ENCODE assay signal across 30 cellular contexts in genomic region chr1:31675161-31675560, GRCh38. TPM values are rescaled to one million over a fixed set of nuclear protein-coding genes. Genes with fewer than 3 reads are reported as not detected.
DNase-seq lines count a peak whose midpoint lies in the region; ATAC-seq and TF ChIP-seq lines count a peak whose summit lies in the region.
"Had no signal": no experiment of that assay in that cellular context is flagged by ENCODE, and none has a peak within 500 bp of the region (broad histone marks: within the 10 kb centered on the region; RNA-seq: fewer than 3 reads in every experiment).

No MANE protein-coding gene starts in this region.

- H3K4me2 ChIP-seq in H9 (ENCODE audit: insufficient read depth, insufficient read length, low read length): no peak overlapping the region
- H3K4me2 ChIP-seq in hepatocyte: no peak overlapping the region
- H3K4me2 ChIP-seq: SK-N-SH had no signal

- TF ChIP-seq CTCF in H9 (conservative IDR thresholded peaks at IDR 0.05) (no peak), hepatocyte (IDR thresholded peaks at IDR 0.05; ENCODE audit: poor library complexity) (no peak)

- H3K9me3 Mint-ChIP-seq in H9: no peaks in the 10 kb centered on the region; a peak in 1 of 5 replicates
- H3K9me3 Mint-ChIP-seq in activated T-helper 2 cell treated with anti-CD3 and anti-CD28 coated beads, Interferon-gamma antibody, Interleukin-2, Interleukin-4, amounts not matched to agents 10 μg/mL and 5 μg/mL and 100 μg/mL, durations not matched to agents 14 hours and 24 hours and 36 hours: no peaks in the 10 kb centered on the region
- H3K9me3 Mint-ChIP-seq: activated naive CD8-positive, alpha-beta T cell treated with anti-CD3 and anti-CD28 coated beads, Interleukin-2, amount 10 ng/mL, durations not matched to agents 7 days and 5 days; activated T-cell treated with anti-CD3 and anti-CD28 coated beads, Interleukin-2, amount 50 U/mL, for 4 hours; IgD-negative memory B cell had no signal

- H3K79me2 ChIP-seq in H9 (ENCODE audit: insufficient read depth, low read length) (no peaks in the 10 kb centered on the region), hepatocyte (no peaks in the 10 kb centered on the region)

- H2BK12ac ChIP-seq in H9 (ENCODE audit: insufficient read length, low read depth, low read length): no peak overlapping the region

- H3K79me1 ChIP-seq in H9 (ENCODE audit: insufficient read depth, low read depth, low read length, poor library complexity, severe bottlenecking): no peaks in the 10 kb centered on the region

- peak overlapping the region in 2 of 3 experiments; percentile 82 to 94; a peak in 3 of 7 replicates for H3K27ac Mint-ChIP-seq in H9
- H3K27ac Mint-ChIP-seq in activated T-helper 2 cell treated with anti-CD3 and anti-CD28 coated beads, Interferon-gamma antibody, Interleukin-2, Interleukin-4, amounts not matched to agents 10 μg/mL and 5 μg/mL and 100 μg/mL, durations not matched to agents 14 hours and 24 hours and 36 hours: no peak overlapping the region
- H3K27ac Mint-ChIP-seq: activated CD8-positive, alpha-beta memory T cell treated with anti-CD3 and anti-CD28 coated beads, Interleukin-2, amount 10 ng/mL, durations not matched to agents 7 days and 5 days; activated naive CD8-positive, alpha-beta T cell treated with anti-CD3 and anti-CD28 coated beads, Interleukin-2, amount 10 ng/mL, durations not matched to agents 7 days and 5 days; IgD-negative memory B cell had no signal

- H3K4me1 Mint-ChIP-seq in H9: peaks cover 12 to 21% of the 10 kb centered on the region in 2 experiments
- peaks cover 2% of the 10 kb centered on the region for H3K4me1 Mint-ChIP-seq in activated T-helper 2 cell treated with anti-CD3 and anti-CD28 coated beads, Interferon-gamma antibody, Interleukin-2, Interleukin-4, amounts not matched to agents 10 μg/mL and 5 μg/mL and 100 μg/mL, durations not matched to agents 14 hours and 24 hours and 36 hours (ENCODE audit: low read depth)

- H3K23ac ChIP-seq in H9 (ENCODE audit: insufficient read length, low read depth, low read length): no peak overlapping the region

- H2AFZ ChIP-seq in H9 (ENCODE audit: low read length) (no peak overlapping the region), hepatocyte (no peak overlapping the region)
- H2AFZ ChIP-seq: GM23248 had no signal

- DNase-seq in H9: no peak
- peak; percentile 64 for DNase-seq in cerebellum (ENCODE audit: low spot score)
- peak; percentile 44 for DNase-seq in left ventricle myocardium superior
- DNase-seq in activated T-helper 2 cell treated with anti-CD3 and anti-CD28 coated beads, Interferon-gamma antibody, Interleukin-2, Interleukin-4, amounts not matched to agents 10 μg/mL and 5 μg/mL and 100 μg/mL, durations not matched to agents 14 hours and 24 hours and 36 hours (ENCODE audit: low spot score): no peak
- DNase-seq in hepatocyte (ENCODE audit: low spot score): no peak
- DNase-seq: activated CD4-positive, alpha-beta T cell treated with anti-CD3 and anti-CD28 coated beads, Interleukin-2, amount 50 U/mL, for 4 hours; activated CD8-positive, alpha-beta memory T cell treated with anti-CD3 and anti-CD28 coated beads, Interleukin-2, amount 10 ng/mL, durations not matched to agents 7 days and 5 days; activated gamma-delta T cell treated with Interleukin-2 at 50 U/mL for 16 hours; activated naive CD8-positive, alpha-beta T cell treated with anti-CD3 and anti-CD28 coated beads, Interleukin-2, amount 10 ng/mL, durations not matched to agents 7 days and 5 days; activated T-cell treated with anti-CD3 and anti-CD28 coated beads, Interleukin-2, amount 50 U/mL, for 4 hours; aorta; esophagus squamous epithelium; mammary epithelial cell; NCI-H774; stimulated activated CD4-positive, alpha-beta T cell treated with anti-CD3 and anti-CD28 coated beads, Interleukin-4, amount 100 ng/mL, for 4 hours; upper lobe of right lung had no signal

- peaks cover 2% of the 10 kb centered on the region; the same call in 1 of the 2 replicates for H3K27me3 Mint-ChIP-seq in H9 (ENCODE audit: low read depth)
- peaks cover 14% of the 10 kb centered on the region for H3K27me3 Mint-ChIP-seq in activated T-helper 2 cell treated with anti-CD3 and anti-CD28 coated beads, Interferon-gamma antibody, Interleukin-2, Interleukin-4, amounts not matched to agents 10 μg/mL and 5 μg/mL and 100 μg/mL, durations not matched to agents 14 hours and 24 hours and 36 hours (ENCODE audit: low read depth)

- no peaks in the 10 kb centered on the region for H3K27me3 ChIP-seq in H9 (ENCODE audit: insufficient read depth, low read length)
- H3K27me3 ChIP-seq in rectal smooth muscle tissue (ENCODE audit: control insufficient read depth, insufficient read depth, low read length): no peaks in the 10 kb centered on the region
- H3K27me3 ChIP-seq in hepatocyte: no peaks in the 10 kb centered on the region
- H3K27me3 ChIP-seq: esophagus squamous epithelium, foreskin keratinocyte, upper lobe of right lung had no signal

- no peak overlapping the region for H4K5ac ChIP-seq in H9 (ENCODE audit: insufficient read length, low read depth, low read length)

- no peak overlapping the region for H2BK15ac ChIP-seq in H9 (ENCODE audit: low read depth, low read length)

- no peak overlapping the region for H3K4me3 Mint-ChIP-seq in H9
- H3K4me3 Mint-ChIP-seq in activated T-helper 2 cell treated with anti-CD3 and anti-CD28 coated beads, Interferon-gamma antibody, Interleukin-2, Interleukin-4, amounts not matched to agents 10 μg/mL and 5 μg/mL and 100 μg/mL, durations not matched to agents 14 hours and 24 hours and 36 hours (ENCODE audit: low read depth): no peak overlapping the region
- H3K4me3 Mint-ChIP-seq: activated CD8-positive, alpha-beta memory T cell treated with anti-CD3 and anti-CD28 coated beads, Interleukin-2, amount 10 ng/mL, durations not matched to agents 7 days and 5 days; activated naive CD8-positive, alpha-beta T cell treated with anti-CD3 and anti-CD28 coated beads, Interleukin-2, amount 10 ng/mL, durations not matched to agents 7 days and 5 days; activated T-cell treated with anti-CD3 and anti-CD28 coated beads, Interleukin-2, amount 50 U/mL, for 4 hours; IgD-negative memory B cell had no signal

- no peak overlapping the region for H2BK5ac ChIP-seq in H9 (ENCODE audit: insufficient read length, low read length)

- peak overlapping the region; percentile 18 for H3K4me3 ChIP-seq in rectal smooth muscle tissue (ENCODE audit: low read length)
- H3K4me3 ChIP-seq in hepatocyte: no peak overlapping the region
- H3K4me3 ChIP-seq: esophagus squamous epithelium, GM23248, upper lobe of right lung had no signal

- no peak overlapping the region for H4K8ac ChIP-seq in H9 (replicated peaks; ENCODE audit: insufficient read length, low read depth, low read length)

- ATAC-seq in left ventricle myocardium superior (peak; percentile 73), GM18861 (IDR thresholded peaks at IDR 0.05; ENCODE audit: unreplicated experiment) (no peak), GM21515 (IDR thresholded peaks at IDR 0.05; ENCODE audit: unreplicated experiment) (no peak)
- ATAC-seq: activated CD4-positive, CD25-positive, alpha-beta regulatory T cell treated with anti-CD3 and anti-CD28 coated beads, Interleukin-2, amount 50 U/mL, for 24 hours; activated CD8-positive, alpha-beta memory T cell treated with anti-CD3 and anti-CD28 coated beads, Interleukin-2, amount 10 ng/mL, durations not matched to agents 7 days and 5 days; activated T-cell treated with anti-CD3 and anti-CD28 coated beads, Interleukin-2, amount 50 U/mL, for 4 hours; foreskin keratinocyte; sciatic nerve; upper lobe of right lung had no signal

- H4K20me1 ChIP-seq in H9 (ENCODE audit: control insufficient read depth, insufficient read depth, insufficient read length): no peaks in the 10 kb centered on the region
- H4K20me1 ChIP-seq in hepatocyte (ENCODE audit: insufficient read depth, poor library complexity, severe bottlenecking): no peaks in the 10 kb centered on the region

- no peaks in the 10 kb centered on the region for H3K4me1 ChIP-seq in H9 (ENCODE audit: insufficient read depth, low read length)
- H3K4me1 ChIP-seq in rectal smooth muscle tissue (ENCODE audit: control insufficient read depth, insufficient read depth, low read length): peaks cover 37% of the 10 kb centered on the region
- peaks cover 20% of the 10 kb centered on the region for H3K4me1 ChIP-seq in hepatocyte (ENCODE audit: insufficient read depth)
- H3K4me1 ChIP-seq: foreskin keratinocyte had no signal

- no peaks in the 10 kb centered on the region for H3K23me2 ChIP-seq in H9 (ENCODE audit: insufficient read length, low read depth, low read length, poor library complexity, severe bottlenecking)

- H3K36me3 ChIP-seq in rectal smooth muscle tissue (ENCODE audit: control insufficient read depth, insufficient read depth, low read length): peaks cover 4% of the 10 kb centered on the region
- H3K36me3 ChIP-seq in hepatocyte (replicated peaks; ENCODE audit: insufficient read depth, low read depth): no peaks in the 10 kb centered on the region
- H3K36me3 ChIP-seq: neutrophil, upper lobe of right lung had no signal

- H3K18ac ChIP-seq in H9 (ENCODE audit: insufficient read length, low read depth, low read length): no peak overlapping the region

- no CpG with 5 or more reads among the region's 7 CpGs for WGBS in H9 (ENCODE audit: extremely low coverage, insufficient read length, low lambda C conversion rate)
- 86% methylated on average over 7 of the region's 7 CpGs for WGBS in hepatocyte (ENCODE audit: low lambda C conversion rate, missing lambda C conversion rate)

- H3K27ac ChIP-seq in H9 (ENCODE audit: insufficient read length, low read depth, low read length) (no peak overlapping the region), rectal smooth muscle tissue (ENCODE audit: low read depth, low read length) (peak overlapping the region; percentile 64), hepatocyte (no peak overlapping the region)
- H3K27ac ChIP-seq: foreskin keratinocyte, GM23248, neutrophil, upper lobe of right lung had no signal

- no peak overlapping the region for H2BK20ac ChIP-seq in H9 (ENCODE audit: low read depth, low read length, poor library complexity, severe bottlenecking)

- no peak overlapping the region for H3T11ph ChIP-seq in H9 (ENCODE audit: low read length)

- H3K9ac ChIP-seq in H9 (ENCODE audit: extremely low read depth, insufficient read length, low read length) (no peak overlapping the region), rectal smooth muscle tissue (ENCODE audit: low read length) (no peak overlapping the region)
- H3K9ac ChIP-seq: GM23248, SK-N-SH had no signal

- intact Hi-C loops in left ventricle myocardium superior (cut with micrococcal nuclease): no loop called here
- intact Hi-C loops in activated T-helper 2 cell treated with anti-CD3 and anti-CD28 coated beads, Interferon-gamma antibody, Interleukin-2, Interleukin-4, amounts not matched to agents 10 μg/mL and 5 μg/mL and 100 μg/mL, durations not matched to agents 14 hours and 24 hours and 36 hours (cut with micrococcal nuclease): no loop called here

- H3K14ac ChIP-seq in H9 (ENCODE audit: insufficient read depth, low read length): no peak overlapping the region

- H3K36me3 Mint-ChIP-seq in H9 (ENCODE audit: insufficient read depth in 1 of 3, low read depth in 3 of 3): no peaks in the 10 kb centered on the region
- H3K36me3 Mint-ChIP-seq in activated T-helper 2 cell treated with anti-CD3 and anti-CD28 coated beads, Interferon-gamma antibody, Interleukin-2, Interleukin-4, amounts not matched to agents 10 μg/mL and 5 μg/mL and 100 μg/mL, durations not matched to agents 14 hours and 24 hours and 36 hours (ENCODE audit: low read depth): no peaks in the 10 kb centered on the region
- H3K36me3 Mint-ChIP-seq: activated CD8-positive, alpha-beta memory T cell treated with anti-CD3 and anti-CD28 coated beads, Interleukin-2, amount 10 ng/mL, durations not matched to agents 7 days and 5 days; activated naive CD8-positive, alpha-beta T cell treated with anti-CD3 and anti-CD28 coated beads, Interleukin-2, amount 10 ng/mL, durations not matched to agents 7 days and 5 days; IgD-negative memory B cell had no signal

- no peaks in the 10 kb centered on the region for H3K9me2 ChIP-seq in hepatocyte (replicated peaks; ENCODE audit: insufficient read depth)
- H3K9me2 ChIP-seq: SK-N-SH had no signal

- H3K9me3 ChIP-seq in H9 (ENCODE audit: control insufficient read depth, low read depth, low read length) (no peaks in the 10 kb centered on the region), hepatocyte (ENCODE audit: low read depth) (no peaks in the 10 kb centered on the region)
- H3K9me3 ChIP-seq: esophagus squamous epithelium, neutrophil, SK-N-SH, upper lobe of right lung had no signal

- no peak overlapping the region for H2AK5ac ChIP-seq in H9 (ENCODE audit: insufficient read length, low read length)

- no peak overlapping the region for H3K56ac ChIP-seq in H9 (ENCODE audit: insufficient read length, low read depth, low read length)

- H4K91ac ChIP-seq in H9 (ENCODE audit: insufficient read length, low read depth, low read length): no peak overlapping the region

- H2BK120ac ChIP-seq in H9 (ENCODE audit: low read depth, low read length, poor library complexity, severe bottlenecking): no peak overlapping the region

- no peak overlapping the region for H3K4ac ChIP-seq in H9 (ENCODE audit: low read depth, low read length)

RNA-seq across cellular contexts. Expression of gene COL16A1, which starts 28.7 kb away (rescaled TPM):
- total RNA-seq in H9 (2021) (6.2 and 6.5 TPM in 2 replicates), cerebellum (9.3 TPM), left ventricle myocardium superior (16.1 TPM), hepatocyte (95.1 and 127 TPM in 2 replicates)
- not detected in 2 replicates for total RNA-seq in activated T-helper 2 cell treated with anti-CD3 and anti-CD28 coated beads, Interferon-gamma antibody, Interleukin-2, Interleukin-4, amounts not matched to agents 10 μg/mL and 5 μg/mL and 100 μg/mL, durations not matched to agents 14 hours and 24 hours and 36 hours
- 90.2 and 116 TPM in 2 replicates for polyA plus RNA-seq in hepatocyte
- total RNA-seq: activated CD8-positive, alpha-beta memory T cell treated with anti-CD3 and anti-CD28 coated beads, Interleukin-2, amount 10 ng/mL, durations not matched to agents 7 days and 5 days had no signal
- polyA plus RNA-seq: IgD-negative memory B cell had no signal

RNA-seq across cellular contexts. Expression of gene PEF1, which starts 30.5 kb away (rescaled TPM):
- total RNA-seq in H9 (2021) (40.3 and 43.3 TPM in 2 replicates), cerebellum (29.2 TPM), left ventricle myocardium superior (34.1 TPM), hepatocyte (70.7 and 85.9 TPM in 2 replicates)
- 56.5 and 61.5 TPM in 2 replicates for total RNA-seq in activated T-helper 2 cell treated with anti-CD3 and anti-CD28 coated beads, Interferon-gamma antibody, Interleukin-2, Interleukin-4, amounts not matched to agents 10 μg/mL and 5 μg/mL and 100 μg/mL, durations not matched to agents 14 hours and 24 hours and 36 hours
- 85.5 and 89.0 TPM in 2 replicates for polyA plus RNA-seq in hepatocyte

RNA-seq across cellular contexts. Expression of gene HCRTR1, which starts 57.7 kb away (rescaled TPM):
- total RNA-seq in H9 (2021) (not detected in 2 replicates), cerebellum (0.64 TPM), left ventricle myocardium superior (0.67 TPM), hepatocyte (0.28 TPM in 1 of 2 replicates, not detected in the other)
- total RNA-seq in activated T-helper 2 cell treated with anti-CD3 and anti-CD28 coated beads, Interferon-gamma antibody, Interleukin-2, Interleukin-4, amounts not matched to agents 10 μg/mL and 5 μg/mL and 100 μg/mL, durations not matched to agents 14 hours and 24 hours and 36 hours: not detected in 2 replicates
- 0.68 TPM in 1 of 2 replicates, not detected in the other for polyA plus RNA-seq in hepatocyte
- total RNA-seq: A172; activated CD8-positive, alpha-beta memory T cell treated with anti-CD3 and anti-CD28 coated beads, Interleukin-2, amount 10 ng/mL, durations not matched to agents 7 days and 5 days; activated naive CD8-positive, alpha-beta T cell treated with anti-CD3 and anti-CD28 coated beads, Interleukin-2, amount 10 ng/mL, durations not matched to agents 7 days and 5 days; activated T-cell treated with anti-CD3 and anti-CD28 coated beads, Interleukin-2, amount 50 U/mL, for 4 hours; foreskin keratinocyte; GM23248; HT-29; mammary epithelial cell; posterior vena cava; T-helper 1 cell treated with Interleukin-12 subunit alpha and Interleukin-12 subunit beta and Interleukin-4 antibody, amounts not matched to agents 30 ng/mL and 1 ng/mL, for 36 hours; upper lobe of right lung had no signal
- polyA plus RNA-seq: foreskin keratinocyte, GM23248, IgD-negative memory B cell, mammary epithelial cell had no signal

Comparison
In these comparisons a context has a peak if more than half of its experiments do, and no peak if none do; other contexts are left out.
1. DNase-seq: peak in cerebellum (single experiment) and left ventricle myocardium superior (single experiment); none in H9 (single experiment), activated T-helper 2 cell treated with anti-CD3 and anti-CD28 coated beads, Interferon-gamma antibody, Interleukin-2, Interleukin-4, amounts not matched to agents 10 μg/mL and 5 μg/mL and 100 μg/mL, durations not matched to agents 14 hours and 24 hours and 36 hours (single experiment) and hepatocyte (single experiment).